ENCODE assay signal across 21 cellular contexts in genomic region chr4:106358899-106359298, GRCh38. TPM values are rescaled to one million over a fixed set of nuclear protein-coding genes. Genes with fewer than 3 reads are reported as not detected.
DNase-seq lines count a peak whose midpoint lies in the region; ATAC-seq and TF ChIP-seq lines count a peak whose summit lies in the region.
"Had no signal": no experiment of that assay in that cellular context is flagged by ENCODE, and none has a peak within 500 bp of the region (broad histone marks: within the 10 kb centered on the region; RNA-seq: fewer than 3 reads in every experiment).

No MANE protein-coding gene starts in this region.

- no peaks in the 10 kb centered on the region for H3K36me3 ChIP-seq in GM23338 (ENCODE audit: insufficient read depth)
- no peaks in the 10 kb centered on the region for H3K36me3 ChIP-seq in SK-N-SH (replicated peaks in 1 of 2; ENCODE audit: control insufficient read depth in 1 of 2, insufficient read depth in 2 of 2, low read length in 1 of 2)
- no peaks in the 10 kb centered on the region for H3K36me3 ChIP-seq in lower lobe of right lung
- H3K36me3 ChIP-seq: gastroesophageal sphincter had no signal

- no peaks in the 10 kb centered on the region for H3K9me3 Mint-ChIP-seq in GM23338
- H3K9me3 Mint-ChIP-seq: activated T-helper 1 cell treated with anti-CD3 and anti-CD28 coated beads, Interleukin-12 subunit alpha, Interleukin-12 subunit beta, Interleukin-2, Interleukin-4 antibody, amounts not matched to agents 30 ng/mL and 10 ng/mL and 1 ng/mL, durations not matched to agents 14 hours and 24 hours and 36 hours; immature natural killer cell had no signal

- no peak for ATAC-seq in GM23338
- ATAC-seq in lower lobe of right lung = no peak
- no peak for ATAC-seq in GM19328 (IDR thresholded peaks at IDR 0.05; ENCODE audit: unreplicated experiment)
- ATAC-seq in GM18907 (IDR thresholded peaks at IDR 0.05; ENCODE audit: unreplicated experiment) = no peak
- no peak for ATAC-seq in T-helper 17 cell
- ATAC-seq: gastroesophageal sphincter had no signal

- no peak overlapping the region for H3K4me3 Mint-ChIP-seq in GM23338
- no peak overlapping the region for H3K4me3 Mint-ChIP-seq in T-helper 17 cell
- H3K4me3 Mint-ChIP-seq: activated T-helper 1 cell treated with anti-CD3 and anti-CD28 coated beads, Interleukin-12 subunit alpha, Interleukin-12 subunit beta, Interleukin-2, Interleukin-4 antibody, amounts not matched to agents 30 ng/mL and 10 ng/mL and 1 ng/mL, durations not matched to agents 14 hours and 24 hours and 36 hours; immature natural killer cell had no signal

- H3K9me2 ChIP-seq in GM23338 (ENCODE audit: insufficient read depth) (no peaks in the 10 kb centered on the region), SK-N-SH (no peaks in the 10 kb centered on the region)

- H3K4me3 ChIP-seq in AG04449 (ENCODE audit: low read depth, low read length) = no peak overlapping the region
- H3K4me3 ChIP-seq in GM23338 = no peak overlapping the region
- no peak overlapping the region for H3K4me3 ChIP-seq in SK-N-SH (ENCODE audit: low read depth in 2 of 2, low read length in 1 of 2)
- H3K4me3 ChIP-seq in fibroblast of pulmonary artery (replicated peaks; ENCODE audit: low read depth, low read length) = no peak overlapping the region
- no peak overlapping the region for H3K4me3 ChIP-seq in lower lobe of right lung
- H3K4me3 ChIP-seq: dorsolateral prefrontal cortex, gastroesophageal sphincter had no signal

- peak; percentile 41 for DNase-seq in AG04449 (ENCODE audit: low read depth, low spot score)
- DNase-seq in GM23338 (ENCODE audit: low spot score) = no peak
- DNase-seq in SK-N-SH = no peak
- DNase-seq in fibroblast of pulmonary artery (ENCODE audit: low read depth) = peak; percentile 57
- no peak for DNase-seq in lower lobe of right lung
- no peak for DNase-seq in T-helper 17 cell
- DNase-seq: ACHN; activated CD4-positive, alpha-beta T cell treated with anti-CD3 and anti-CD28 coated beads, Interleukin-2, amount 50 U/mL, for 48 hours; DMS153; dorsolateral prefrontal cortex; immature natural killer cell; NCI-H2029 treated with DMSO at 0.1 percent for 48 hours; NCI-H774; nucleus accumbens; stimulated activated CD4-positive, alpha-beta T cell treated with anti-CD3 and anti-CD28 coated beads, Interleukin-4, amount 100 ng/mL, for 4 hours had no signal

- H3K9me3 ChIP-seq in SK-N-SH (no peaks in the 10 kb centered on the region), lower lobe of right lung (no peaks in the 10 kb centered on the region), T-helper 17 cell (ENCODE audit: control insufficient read depth, low read length, poor library complexity, severe bottlenecking) (no peaks in the 10 kb centered on the region)
- H3K9me3 ChIP-seq: gastroesophageal sphincter had no signal

- H3K27me3 Mint-ChIP-seq in GM23338 (ENCODE audit: insufficient read depth, low read depth, poor library complexity) = no peaks in the 10 kb centered on the region
- peaks cover 14% of the 10 kb centered on the region for H3K27me3 Mint-ChIP-seq in T-helper 17 cell

- TF ChIP-seq EP300 in SK-N-SH (IDR thresholded peaks at IDR 0.05; ENCODE audit: borderline replicate concordance in 1 of 2, low read depth in 1 of 2, low read length in 1 of 2) = peak; percentile 42 to 86; a peak in 3 of 4 replicates

- H3F3A ChIP-seq in GM23338 (replicated peaks; ENCODE audit: low read depth) = no peaks in the 10 kb centered on the region
- peaks cover 5% of the 10 kb centered on the region for H3F3A ChIP-seq in SK-N-SH (replicated peaks; ENCODE audit: insufficient read depth)

- TF ChIP-seq RAD21 in SK-N-SH (IDR thresholded peaks at IDR 0.05; ENCODE audit: low read length) = no peak

- H3K27me3 ChIP-seq in GM23338 (ENCODE audit: insufficient read depth) (no peaks in the 10 kb centered on the region), SK-N-SH (ENCODE audit: insufficient read depth) (no peaks in the 10 kb centered on the region), lower lobe of right lung (ENCODE audit: low read depth) (no peaks in the 10 kb centered on the region)
- H3K27me3 ChIP-seq: dorsolateral prefrontal cortex, gastroesophageal sphincter had no signal

- H3K4me2 ChIP-seq in GM23338 = no peak overlapping the region
- H3K4me2 ChIP-seq in SK-N-SH = no peak overlapping the region

- H3K4me1 ChIP-seq in GM23338 (ENCODE audit: insufficient read depth) (no peaks in the 10 kb centered on the region), SK-N-SH (ENCODE audit: control insufficient read depth in 1 of 2, insufficient read depth in 2 of 2, low read depth in 1 of 2, low read length in 1 of 2) (no peaks in the 10 kb centered on the region), lower lobe of right lung (no peaks in the 10 kb centered on the region)
- H3K4me1 ChIP-seq: gastroesophageal sphincter had no signal

- no peak overlapping the region for H3K9ac ChIP-seq in SK-N-SH

- 0 out of 2 replicates have a peak overlapping the region, but pooled peaks have one; percentile 27 for H3K27ac Mint-ChIP-seq in GM23338
- no peak overlapping the region for H3K27ac Mint-ChIP-seq in T-helper 17 cell
- H3K27ac Mint-ChIP-seq: activated T-helper 1 cell treated with anti-CD3 and anti-CD28 coated beads, Interleukin-12 subunit alpha, Interleukin-12 subunit beta, Interleukin-2, Interleukin-4 antibody, amounts not matched to agents 30 ng/mL and 10 ng/mL and 1 ng/mL, durations not matched to agents 14 hours and 24 hours and 36 hours; immature natural killer cell had no signal

- TF ChIP-seq CTCF in AG04449 (IDR thresholded peaks at IDR 0.05; ENCODE audit: insufficient read depth, low read length, missing control alignments) (no peak), GM23338 (conservative IDR thresholded peaks at IDR 0.05; ENCODE audit: low read depth in 2 of 2) (no peak), SK-N-SH (IDR thresholded peaks at IDR 0.05) (no peak), fibroblast of pulmonary artery (IDR thresholded peaks at IDR 0.05; ENCODE audit: low read length, missing control alignments) (no peak), lower lobe of right lung (IDR thresholded peaks at IDR 0.05) (no peak)

- intact Hi-C loops in lower lobe of right lung (cut with DNase I) = no loop called here

- H3K79me2 ChIP-seq in GM23338 (replicated peaks; ENCODE audit: insufficient read depth) (no peaks in the 10 kb centered on the region), SK-N-SH (ENCODE audit: insufficient read depth) (no peaks in the 10 kb centered on the region)

- 34% methylated on average over 1 of the region's 1 CpG for WGBS in SK-N-SH (ENCODE audit: low lambda C conversion rate)

- POLR2A ChIA-PET in AG04449 (lab: Yijun Ruan, JAX) = no interaction called here
- POLR2A ChIA-PET in SK-N-SH (lab: Yijun Ruan, JAX) = no interaction called here

- H2AFZ ChIP-seq in GM23338 (no peak overlapping the region), SK-N-SH (ENCODE audit: low read depth) (no peak overlapping the region; the same call in 1 of the 2 replicates)

- H4K20me1 ChIP-seq in GM23338 (replicated peaks; ENCODE audit: insufficient read depth) (no peaks in the 10 kb centered on the region), SK-N-SH (ENCODE audit: insufficient read depth) (no peaks in the 10 kb centered on the region)

- H3K36me3 Mint-ChIP-seq in GM23338 (ENCODE audit: low read depth) = no peaks in the 10 kb centered on the region
- no peaks in the 10 kb centered on the region for H3K36me3 Mint-ChIP-seq in T-helper 17 cell (ENCODE audit: low read depth)
- H3K36me3 Mint-ChIP-seq: immature natural killer cell had no signal

- peaks cover 8% of the 10 kb centered on the region for H3K4me1 Mint-ChIP-seq in GM23338
- no peaks in the 10 kb centered on the region for H3K4me1 Mint-ChIP-seq in T-helper 17 cell
- H3K4me1 Mint-ChIP-seq: immature natural killer cell had no signal

- CTCF ChIA-PET in AG04449 (lab: Yijun Ruan, JAX) = interaction anchor here (1.2 to 2.0 kb wide), 2 partner anchors 9 to 11 kb away, joined by 3 to 6 read pairs; no protein-coding TSS in a partner anchor
- CTCF ChIA-PET in SK-N-SH (lab: Yijun Ruan, JAX) = interaction anchor here (1.9 to 2.2 kb wide), 2 partner anchors 10 to 31 kb away, joined by 6 to 7 read pairs; partner anchors contain the start of gene GIMD1

- H3K27ac ChIP-seq in GM23338 (ENCODE audit: low read depth) (no peak overlapping the region), SK-N-SH (ENCODE audit: low read depth in 2 of 2, low read length in 1 of 2) (peak overlapping the region in 1 of 2 experiments; percentile 41; a peak in 2 of 4 replicates), lower lobe of right lung (no peak overlapping the region)
- H3K27ac ChIP-seq: dorsolateral prefrontal cortex, gastroesophageal sphincter, RWPE1 had no signal

TF ChIP-seq in GM23338, 12 proteins besides CTCF, POLR2A, EP300 and RAD21 (continues in another document):
- TF ChIP-seq JUNB (IDR thresholded peaks at IDR 0.05; ENCODE audit: unreplicated experiment) = no peak
- TF ChIP-seq NANOG (IDR thresholded peaks at IDR 0.05; ENCODE audit: borderline replicate concordance) = no peak
- no peak for TF ChIP-seq CREB1 (CRISPR knock-in tag; IDR thresholded peaks at IDR 0.05; ENCODE audit: low read depth)
- TF ChIP-seq STAT1 (IDR thresholded peaks at IDR 0.05; ENCODE audit: unreplicated experiment) = no peak

TF ChIP-seq in SK-N-SH, 30 proteins besides CTCF, POLR2A, EP300 and RAD21 (continues in another document):
- TF ChIP-seq JUND (IDR thresholded peaks at IDR 0.05) = peak; percentile 72

RNA-seq across cellular contexts. Expression of gene GIMD1, which starts 9.7 kb away (rescaled TPM):
- total RNA-seq in GM23338 (2014; rRNA removed; shearing (Covaris generic)) = not detected in 2 replicates
- polyA plus RNA-seq in GM23338 (2016; fragmentation: Nextera tagmentation; extraction: Ambion mirVana) (not detected in 2 replicates), SK-N-SH (2012; rRNA removed) (not detected in 2 replicates)
- 0.04 TPM in 2 replicates for polyA plus RNA-seq in SK-N-SH (2012; cell fraction: cytosol; rRNA removed)
- polyA plus RNA-seq in SK-N-SH (2012; cell fraction: nucleus; rRNA removed) = not detected in 2 replicates
- total RNA-seq in lower lobe of right lung (not detected), T-helper 17 cell (not detected)
- total RNA-seq: activated T-helper 1 cell treated with anti-CD3 and anti-CD28 coated beads, Interleukin-12 subunit alpha, Interleukin-12 subunit beta, Interleukin-2, Interleukin-4 antibody, amounts not matched to agents 30 ng/mL and 10 ng/mL and 1 ng/mL, durations not matched to agents 14 hours and 24 hours and 36 hours; dorsolateral prefrontal cortex; gastroesophageal sphincter; urinary bladder had no signal
- polyA plus RNA-seq: immature natural killer cell, urinary bladder had no signal

RNA-seq across cellular contexts. Expression of gene AIMP1, which starts 42.5 kb away (rescaled TPM):
- total RNA-seq in GM23338 (2014; rRNA removed; shearing (Covaris generic)) = 24.1 and 34.5 TPM in 2 replicates
- 157 and 200 TPM in 2 replicates for polyA plus RNA-seq in GM23338 (2016; fragmentation: Nextera tagmentation; extraction: Ambion mirVana)
- polyA plus RNA-seq in SK-N-SH (2012; rRNA removed) = 14.0 and 20.4 TPM in 2 replicates
- polyA plus RNA-seq in SK-N-SH (2012; cell fraction: cytosol; rRNA removed) = 25.9 and 37.9 TPM in 2 replicates
- polyA plus RNA-seq in SK-N-SH (2012; cell fraction: nucleus; rRNA removed) = 7.4 and 19.6 TPM in 2 replicates
- total RNA-seq in lower lobe of right lung = 40.7 TPM
- 10 to 100 TPM; 41.2 to 51.6 TPM for total RNA-seq in T-helper 17 cell

RNA-seq across cellular contexts. Expression of gene TBCK, which starts 42.9 kb away (rescaled TPM):
- 26.5 and 28.9 TPM in 2 replicates for total RNA-seq in GM23338 (2014; rRNA removed; shearing (Covaris generic))
- polyA plus RNA-seq in GM23338 (2016; fragmentation: Nextera tagmentation; extraction: Ambion mirVana) = 13.0 and 13.9 TPM in 2 replicates
- 14.6 and 18.0 TPM in 2 replicates for polyA plus RNA-seq in SK-N-SH (2012; rRNA removed)
- 12.2 and 13.2 TPM in 2 replicates for polyA plus RNA-seq in SK-N-SH (2012; cell fraction: cytosol; rRNA removed)
- polyA plus RNA-seq in SK-N-SH (2012; cell fraction: nucleus; rRNA removed) = 52.9 and 55.8 TPM in 2 replicates
- total RNA-seq in lower lobe of right lung = 45.7 TPM
- 10 to 100 TPM; 41.6 to 43.2 TPM for total RNA-seq in T-helper 17 cell

Comparison
In these comparisons a context has a peak if more than half of its experiments do, and no peak if none do; other contexts are left out.
1. DNase-seq: peak in AG04449 (single experiment) and fibroblast of pulmonary artery (single experiment); none in GM23338 (single experiment), SK-N-SH (single experiment), lower lobe of right lung (single experiment) and T-helper 17 cell (0 of 3).